ENCODE assay signal across 16 cellular contexts in genomic region chr2:39486071-39486470, GRCh38.
"Had no signal": no experiment of that assay in that cellular context is flagged by ENCODE, and none has a peak within 500 bp of the region (broad histone marks: within the 10 kb centered on the region; RNA-seq: fewer than 3 reads in every experiment).

No MANE protein-coding gene starts in this region.

- H3K27me3 ChIP-seq: foreskin keratinocyte, ovary, sigmoid colon, thyroid gland, uterus had no signal

- H3K27ac ChIP-seq: coronary artery, foreskin keratinocyte, ovary, sigmoid colon, thyroid gland, uterus had no signal

- DNase-seq: activated CD4-positive, alpha-beta T cell treated with anti-CD3 and anti-CD28 coated beads, Interleukin-2, amount 50 U/mL, for 1 hour; activated CD8-positive, alpha-beta memory T cell treated with anti-CD3 and anti-CD28 coated beads for 24 hours; activated gamma-delta T cell treated with Interleukin-2 at 50 U/mL for 16 hours; activated naive CD8-positive, alpha-beta T cell treated with anti-CD3 and anti-CD28 coated beads for 36 hours; amygdala; effector memory CD4-positive, alpha-beta T cell; foreskin keratinocyte; glutamatergic neuron; ovary; sigmoid colon; stimulated activated CD4-positive, alpha-beta T cell treated with anti-CD3 and anti-CD28 coated beads, Interleukin-1b, Interleukin-23, amount 100 ng/mL, for 48 hours; thyroid gland; uterus had no signal

- H3K27me3 Mint-ChIP-seq: activated naive CD8-positive, alpha-beta T cell treated with anti-CD3 and anti-CD28 coated beads for 36 hours; brain had no signal

- H3K27ac Mint-ChIP-seq: activated naive CD8-positive, alpha-beta T cell treated with anti-CD3 and anti-CD28 coated beads for 36 hours had no signal

- H3K4me3 Mint-ChIP-seq: activated naive CD8-positive, alpha-beta T cell treated with anti-CD3 and anti-CD28 coated beads for 36 hours; brain; central memory CD8-positive, alpha-beta T cell had no signal

- ATAC-seq: foreskin keratinocyte had no signal

- H3K9me3 Mint-ChIP-seq: activated naive CD8-positive, alpha-beta T cell treated with anti-CD3 and anti-CD28 coated beads for 36 hours; central memory CD8-positive, alpha-beta T cell had no signal

- H3K4me1 Mint-ChIP-seq: central memory CD8-positive, alpha-beta T cell had no signal

- H3K36me3 ChIP-seq: ovary, sigmoid colon, thyroid gland, uterus had no signal

- H3K4me3 ChIP-seq: coronary artery, ovary, sigmoid colon, thyroid gland, uterus had no signal

- H3K4me1 ChIP-seq: thyroid gland, uterus had no signal

- H3K9me3 ChIP-seq: ovary, sigmoid colon, thyroid gland, uterus had no signal
